8 cellular contexts compared by ENCODE assay signal in genomic region chr12:949337-950099, GRCh38. TPM values are rescaled to one million over a fixed set of nuclear protein-coding genes. Genes with fewer than 3 reads are reported as not detected.
DNase-seq lines count a peak whose midpoint lies in the region; TF ChIP-seq lines count a peak whose summit lies in the region.

TSS of gene RAD52 (minus strand) at chr12:949694. CDS start at chr12:933058, 16,636 bp downstream.

- DNase-seq in GM04504 (ENCODE audit: low read depth) = peak; percentile 98
- peak; percentile 97 for DNase-seq in HFF-Myc (ENCODE audit: extremely low read depth, low read depth)
- DNase-seq in NAMALWA (ENCODE audit: low spot score) = peak; percentile 97
- peak; percentile 97 for DNase-seq in SK-N-MC (ENCODE audit: low read depth, low spot score)
- peak; percentile 97 for DNase-seq in activated naive CD4-positive, alpha-beta T cell treated with anti-CD3 and anti-CD28 coated beads, Interleukin-2, amount 50 U/mL, for 16 hours
- peak; percentile 88 for DNase-seq in germinal center (ENCODE audit: low spot score)
- DNase-seq in nucleus accumbens (lab: John Stamatoyannopoulos, UW) = peak; percentile 50 to 100 (median 96)

- no peaks in the 10 kb centered on the region for H3K36me3 ChIP-seq in SK-N-MC (ENCODE audit: insufficient read depth, low read length)

- H3K9ac ChIP-seq in SK-N-MC (ENCODE audit: insufficient read length) = peak within 1 kb of the TSS; percentile 85

- peak within 1 kb of the TSS; percentile 96 for H3K4me3 ChIP-seq in HFF-Myc (replicated peaks; ENCODE audit: low read depth, low read length)
- H3K4me3 ChIP-seq in SK-N-MC = peak within 1 kb of the TSS; percentile 79

- no peaks in the 10 kb centered on the region for H3K9me3 ChIP-seq in SK-N-MC (ENCODE audit: low read depth, low read length)

- peak; percentile 95 for TF ChIP-seq CTCF in HFF-Myc (IDR thresholded peaks at IDR 0.05; ENCODE audit: low read depth, low read length, missing control alignments)

- peak within 1 kb of the TSS; percentile 76 for H3K27ac ChIP-seq in SK-N-MC
- H3K27ac ChIP-seq in temporal lobe (ENCODE audit: low read depth, low read length) = peak within 1 kb of the TSS; percentile 72

RNA-seq across cellular contexts. Expression of gene RAD52, which starts in this region (rescaled TPM):
- 12.0 TPM for total RNA-seq in temporal lobe

Comparison
In these comparisons a context has a peak if more than half of its experiments do, and no peak if none do; other contexts are left out.
1. Peak in every context shown above with its lines: DNase-seq, H3K4me3 ChIP-seq and H3K27ac ChIP-seq.